Comparison of ENCODE assay signal across 9 cellular contexts in the genomic region with DNA sequence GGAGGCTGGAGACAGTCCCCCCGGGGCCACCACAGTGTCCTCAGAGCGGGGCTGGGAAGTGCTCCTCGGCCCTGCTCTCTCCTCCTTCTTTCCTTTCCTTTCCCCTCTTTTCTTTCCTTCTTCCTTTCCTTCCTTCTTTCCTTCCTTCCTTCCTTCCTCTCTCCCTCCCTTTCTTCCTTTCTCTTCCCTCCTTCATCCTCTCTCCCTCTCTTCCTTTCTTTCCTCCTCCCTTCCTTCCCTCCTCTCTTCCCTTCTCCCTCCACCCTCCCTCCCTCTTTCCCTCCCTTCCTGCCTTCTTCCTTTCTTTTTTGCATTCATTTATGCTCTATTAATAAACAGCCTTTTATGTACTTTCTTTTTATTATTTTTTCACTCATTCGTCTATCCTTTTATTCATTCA.
"Had no signal": no experiment of that assay in that cellular context is flagged by ENCODE, and none has a peak within 500 bp of the region (broad histone marks: within the 10 kb centered on the region; RNA-seq: fewer than 3 reads in every experiment).

No MANE protein-coding gene starts in this region.

- H3K4me1 ChIP-seq: HAP-1 had no signal

- H3K4me3 ChIP-seq: GM23248, GM23338, HAP-1 had no signal

- ATAC-seq: GM23338, HCT116 had no signal

- H3K9me3 ChIP-seq: HAP-1 had no signal

- H3K36me3 ChIP-seq: HAP-1 had no signal

- DNase-seq: GM23248, GOT3, H7, H9, HCEC 1CT, HFFc6 had no signal

- H3K27ac ChIP-seq: GM23248 had no signal
